ENCODE assay signal across 19 cellular contexts in genomic region chr18:6782861-6783260, GRCh38. TPM values are rescaled to one million over a fixed set of nuclear protein-coding genes. Genes with fewer than 3 reads are reported as not detected.
"Had no signal": no experiment of that assay in that cellular context is flagged by ENCODE, and none has a peak within 500 bp of the region (broad histone marks: within the 10 kb centered on the region; RNA-seq: fewer than 3 reads in every experiment).

No MANE protein-coding gene starts in this region.

- H3K27ac ChIP-seq: left lung, suprapubic skin, WERI-Rb-1 had no signal

- H3K27me3 Mint-ChIP-seq: activated CD4-positive, alpha-beta memory T cell treated with anti-CD3 and anti-CD28 coated beads, Interleukin-2, amount 10 ng/mL, durations not matched to agents 7 days and 5 days; activated CD8-positive, alpha-beta memory T cell treated with anti-CD3 and anti-CD28 coated beads, Interleukin-2, amount 10 ng/mL, durations not matched to agents 7 days and 5 days; activated naive CD8-positive, alpha-beta T cell treated with anti-CD3 and anti-CD28 coated beads for 36 hours; dendritic cell treated with granulocyte-macrophage colony-stimulating factor and Interleukin-4, amounts not matched to agents 40 ng/mL and 50 ng/mL, for 4 days; stimulated activated naive CD8-positive, alpha-beta T cell treated with anti-CD3 and anti-CD28 coated beads, Interleukin-15, amount 100 ng/mL, for 72 hours had no signal

- H3K4me1 Mint-ChIP-seq: activated CD4-positive, alpha-beta memory T cell treated with anti-CD3 and anti-CD28 coated beads, Interleukin-2, amount 10 ng/mL, durations not matched to agents 7 days and 5 days; activated CD8-positive, alpha-beta memory T cell treated with anti-CD3 and anti-CD28 coated beads, Interleukin-2, amount 10 ng/mL, durations not matched to agents 7 days and 5 days; activated naive CD8-positive, alpha-beta T cell treated with anti-CD3 and anti-CD28 coated beads for 36 hours; stimulated activated naive CD8-positive, alpha-beta T cell treated with anti-CD3 and anti-CD28 coated beads, Interleukin-15, amount 100 ng/mL, for 72 hours had no signal

- H3K27ac Mint-ChIP-seq: activated CD4-positive, alpha-beta memory T cell treated with anti-CD3 and anti-CD28 coated beads, Interleukin-2, amount 10 ng/mL, durations not matched to agents 7 days and 5 days; activated CD8-positive, alpha-beta memory T cell treated with anti-CD3 and anti-CD28 coated beads, Interleukin-2, amount 10 ng/mL, durations not matched to agents 7 days and 5 days; activated naive CD8-positive, alpha-beta T cell treated with anti-CD3 and anti-CD28 coated beads for 36 hours; dendritic cell treated with granulocyte-macrophage colony-stimulating factor and Interleukin-4, amounts not matched to agents 40 ng/mL and 50 ng/mL, for 4 days; stimulated activated naive CD8-positive, alpha-beta T cell treated with anti-CD3 and anti-CD28 coated beads, Interleukin-15, amount 100 ng/mL, for 72 hours had no signal

- H3K36me3 ChIP-seq: left lung, suprapubic skin, transverse colon, WERI-Rb-1 had no signal

- H3K4me3 Mint-ChIP-seq: activated CD4-positive, alpha-beta memory T cell treated with anti-CD3 and anti-CD28 coated beads, Interleukin-2, amount 10 ng/mL, durations not matched to agents 7 days and 5 days; activated CD8-positive, alpha-beta memory T cell treated with anti-CD3 and anti-CD28 coated beads, Interleukin-2, amount 10 ng/mL, durations not matched to agents 7 days and 5 days; activated naive CD8-positive, alpha-beta T cell treated with anti-CD3 and anti-CD28 coated beads for 36 hours; dendritic cell treated with granulocyte-macrophage colony-stimulating factor and Interleukin-4, amounts not matched to agents 40 ng/mL and 50 ng/mL, for 4 days; stimulated activated naive CD8-positive, alpha-beta T cell treated with anti-CD3 and anti-CD28 coated beads, Interleukin-15, amount 100 ng/mL, for 72 hours had no signal

- H3K4me3 ChIP-seq: left lung, smooth muscle cell, suprapubic skin, transverse colon had no signal

- H3K36me3 Mint-ChIP-seq: activated CD8-positive, alpha-beta memory T cell treated with anti-CD3 and anti-CD28 coated beads, Interleukin-2, amount 10 ng/mL, durations not matched to agents 7 days and 5 days; activated naive CD8-positive, alpha-beta T cell treated with anti-CD3 and anti-CD28 coated beads for 36 hours had no signal

- H3K9me3 Mint-ChIP-seq: activated naive CD8-positive, alpha-beta T cell treated with anti-CD3 and anti-CD28 coated beads for 36 hours had no signal

- DNase-seq: activated CD4-positive, alpha-beta memory T cell treated with anti-CD3 and anti-CD28 coated beads, Interleukin-2, amount 10 ng/mL, durations not matched to agents 7 days and 5 days; activated CD4-positive, alpha-beta T cell treated with anti-CD3 and anti-CD28 coated beads for 48 hours; activated CD8-positive, alpha-beta memory T cell treated with anti-CD3 and anti-CD28 coated beads, Interleukin-2, amount 10 ng/mL, durations not matched to agents 7 days and 5 days; activated naive CD8-positive, alpha-beta T cell treated with anti-CD3 and anti-CD28 coated beads for 36 hours; amniotic stem cell; effector CD8-positive, alpha-beta T cell; hypothalamus; left lung; stimulated activated CD4-positive, alpha-beta T cell treated with anti-CD3 and anti-CD28 coated beads, Interleukin-4, amount 100 ng/mL, for 1 hour; stimulated activated naive CD8-positive, alpha-beta T cell treated with anti-CD3 and anti-CD28 coated beads, Interleukin-15, amount 100 ng/mL, for 72 hours; SW 1271; T-helper 2 cell; transverse colon; WERI-Rb-1 had no signal

- H3K27me3 ChIP-seq: left lung, suprapubic skin, transverse colon had no signal

- ATAC-seq: activated CD8-positive, alpha-beta memory T cell treated with anti-CD3 and anti-CD28 coated beads, Interleukin-2, amount 10 ng/mL, durations not matched to agents 7 days and 5 days; left lung; sciatic nerve; stimulated activated naive CD8-positive, alpha-beta T cell treated with anti-CD3 and anti-CD28 coated beads, Interleukin-15, amount 100 ng/mL, for 72 hours had no signal

RNA-seq across cellular contexts. Expression of gene ARHGAP28, which starts 53.3 kb away (rescaled TPM):
- total RNA-seq: activated CD4-positive, alpha-beta memory T cell treated with anti-CD3 and anti-CD28 coated beads, Interleukin-2, amount 10 ng/mL, durations not matched to agents 7 days and 5 days; activated CD8-positive, alpha-beta memory T cell treated with anti-CD3 and anti-CD28 coated beads, Interleukin-2, amount 10 ng/mL, durations not matched to agents 7 days and 5 days; activated naive CD8-positive, alpha-beta T cell treated with anti-CD3 and anti-CD28 coated beads for 36 hours; mononuclear cell had no signal
